In genomic region chr5:87121315-87122170, GRCh38 we compare ENCODE assay signal across 8 cellular contexts.
DNase-seq lines count a peak whose midpoint lies in the region; ATAC-seq and TF ChIP-seq lines count a peak whose summit lies in the region.

No MANE protein-coding gene starts in this region.

- H3K4ac ChIP-seq in neuronal stem cell (ENCODE audit: low read length) = no peak overlapping the region

- no peak overlapping the region for H2BK15ac ChIP-seq in neuronal stem cell (ENCODE audit: low read length)

- H4K8ac ChIP-seq in neuronal stem cell (ENCODE audit: low read depth, low read length) = no peak overlapping the region

- H3K79me1 ChIP-seq in neuronal stem cell (ENCODE audit: low read depth, low read length) = no peaks in the 10 kb centered on the region

- no peak overlapping the region for H3K27ac ChIP-seq in neuronal stem cell (replicated peaks; ENCODE audit: low read length)

- no peak overlapping the region for H3K18ac ChIP-seq in neuronal stem cell (ENCODE audit: low read length)

- ATAC-seq in GM21360 (IDR thresholded peaks at IDR 0.05; ENCODE audit: unreplicated experiment) (peak; percentile 67), HG03565 (IDR thresholded peaks at IDR 0.05; ENCODE audit: unreplicated experiment) (peak; percentile 55), omental fat pad (ENCODE audit: low FRiP score) (peak; percentile 48)

- H2AK5ac ChIP-seq in neuronal stem cell (ENCODE audit: low read depth, low read length) = no peak overlapping the region

- H3K36me3 ChIP-seq in neuronal stem cell (replicated peaks in 1 of 2; ENCODE audit: control insufficient read depth in 2 of 2, insufficient read depth in 2 of 2, low read length in 2 of 2) = no peaks in the 10 kb centered on the region

- no peaks in the 10 kb centered on the region for H3K27me3 ChIP-seq in neuronal stem cell (ENCODE audit: control insufficient read depth in 3 of 3, insufficient read depth in 3 of 3, low read depth in 1 of 3, low read length in 3 of 3)

- no peak overlapping the region for H2BK120ac ChIP-seq in neuronal stem cell (ENCODE audit: low read depth, low read length)

- no peak overlapping the region for H4K91ac ChIP-seq in neuronal stem cell (ENCODE audit: low read depth, low read length, poor library complexity)

- H3K23ac ChIP-seq in neuronal stem cell (ENCODE audit: low read depth, low read length, poor library complexity) = no peak overlapping the region

- no peak overlapping the region for H2BK12ac ChIP-seq in neuronal stem cell (ENCODE audit: low read length)

- H3K4me3 ChIP-seq in neuronal stem cell (ENCODE audit: low read length in 2 of 2) = no peak overlapping the region

- TF ChIP-seq CTCF in omental fat pad (IDR thresholded peaks at IDR 0.05) = no peak

- WGBS in neuronal stem cell (ENCODE audit: extremely low coverage in 2 of 2, insufficient read length in 2 of 2, insufficient replicate concordance in 1 of 2), 2 donors = no CpG with 5 or more reads among the region's 5 CpGs

- H3K9ac ChIP-seq in neuronal stem cell (ENCODE audit: low read depth, low read length, poor library complexity) = no peak overlapping the region

- peak; percentile 51 for DNase-seq in COLO829 (ENCODE audit: low spot score)
- peak; percentile 6 for DNase-seq in T-helper 9 cell
- peak; percentile 45 to 91 for DNase-seq in dermis microvascular lymphatic vessel endothelial cell (ENCODE audit: low read depth in 2 of 2)
- no peak for DNase-seq in omental fat pad (ENCODE audit: low spot score)
- DNase-seq in neuronal stem cell (ENCODE audit: low spot score) = no peak
- DNase-seq in C1 segment of cervical spinal cord (lab: John Stamatoyannopoulos, UW) = no peak

- no peak overlapping the region for H2AFZ ChIP-seq in neuronal stem cell (ENCODE audit: low read length)

- no peaks in the 10 kb centered on the region for H3K4me1 ChIP-seq in neuronal stem cell (ENCODE audit: control insufficient read depth in 2 of 2, insufficient read depth in 1 of 2, low read depth in 1 of 2, low read length in 2 of 2)

- H3K9me3 ChIP-seq in neuronal stem cell (replicated peaks in 1 of 2; ENCODE audit: control insufficient read depth in 2 of 2, insufficient read depth in 1 of 2, low read depth in 1 of 2, low read length in 2 of 2) = no peaks in the 10 kb centered on the region

- H3K4me2 ChIP-seq in neuronal stem cell (ENCODE audit: insufficient read depth, low read length, poor library complexity, severe bottlenecking) = no peak overlapping the region

- no peak overlapping the region for H3K14ac ChIP-seq in neuronal stem cell (ENCODE audit: low read length)

- H2BK5ac ChIP-seq in neuronal stem cell (ENCODE audit: low read length) = no peak overlapping the region

Comparison
In these comparisons a context has a peak if more than half of its experiments do, and no peak if none do; other contexts are left out.
1. DNase-seq: peak in COLO829 (single experiment), T-helper 9 cell (single experiment) and dermis microvascular lymphatic vessel endothelial cell (2 of 2); none in omental fat pad (single experiment), neuronal stem cell (single experiment) and C1 segment of cervical spinal cord (0 of 14).
2. Peak in every context shown above with its lines, with median percentiles within 50 percentile points of each other: ATAC-seq.